In genomic region chr7:99447943-99448342, GRCh38 we compare ENCODE assay signal across 15 cellular contexts. TPM values are rescaled to one million over a fixed set of nuclear protein-coding genes. Genes with fewer than 3 reads are reported as not detected.
DNase-seq lines count a peak whose midpoint lies in the region; ATAC-seq and TF ChIP-seq lines count a peak whose summit lies in the region.
"Had no signal": no experiment of that assay in that cellular context is flagged by ENCODE, and none has a peak within 500 bp of the region (broad histone marks: within the 10 kb centered on the region; RNA-seq: fewer than 3 reads in every experiment).

No MANE protein-coding gene starts in this region.

- H3K27ac ChIP-seq in OCI-LY3 (ENCODE audit: low read length) (no peak overlapping the region), foreskin keratinocyte (no peak overlapping the region), esophagus squamous epithelium (no peak overlapping the region)
- H3K27ac ChIP-seq: coronary artery had no signal

- no peak overlapping the region for H3K4me2 ChIP-seq in OCI-LY3 (ENCODE audit: low read length)

- intact Hi-C loops in lower leg skin (cut with DNase I; ENCODE audit: low total_unique reads) (no loop called here), esophagus squamous epithelium (cut with DNase I) (no loop called here)

- WGBS in lower leg skin, 2 donors, result 93 to 96% methylated on average over 10 of the region's 10 CpGs
- 81 to 86% methylated on average over 8 to 10 of the region's 10 CpGs for WGBS in esophagus squamous epithelium, 2 donors

- no peaks in the 10 kb centered on the region for H3K27me3 ChIP-seq in BE2C
- no peaks in the 10 kb centered on the region for H3K27me3 ChIP-seq in OCI-LY3 (ENCODE audit: low read depth, low read length)
- no peaks in the 10 kb centered on the region for H3K27me3 ChIP-seq in foreskin keratinocyte
- no peaks in the 10 kb centered on the region for H3K27me3 ChIP-seq in esophagus squamous epithelium

- TF ChIP-seq CTCF in BE2C (IDR thresholded peaks at IDR 0.05; ENCODE audit: low read depth, low read length) (peak; percentile 35), GM12875 (IDR thresholded peaks at IDR 0.05; ENCODE audit: borderline replicate concordance, insufficient read depth, low read depth, low read length) (peak; percentile 45; the same call in 1 of the 2 replicates), OCI-LY3 (IDR thresholded peaks at IDR 0.05; ENCODE audit: low read depth, low read length) (peak; percentile 26), foreskin keratinocyte (conservative IDR thresholded peaks at IDR 0.05) (peak; percentile 20), lower leg skin (IDR thresholded peaks at IDR 0.05) (no peak), esophagus squamous epithelium (IDR thresholded peaks at IDR 0.05) (peak in 1 of 6 experiments; percentile 25)

- H2AFZ ChIP-seq in OCI-LY3 (ENCODE audit: low read depth, low read length), result no peak overlapping the region

- H3K9me3 ChIP-seq in BE2C (no peaks in the 10 kb centered on the region), OCI-LY3 (ENCODE audit: insufficient read depth, low read length) (no peaks in the 10 kb centered on the region), esophagus squamous epithelium (no peaks in the 10 kb centered on the region)

- no peak overlapping the region for H3K4me3 ChIP-seq in BE2C (ENCODE audit: low read depth, low read length)
- H3K4me3 ChIP-seq in GM12875 (ENCODE audit: low read depth, low read length), result no peak overlapping the region
- H3K4me3 ChIP-seq in OCI-LY3 (ENCODE audit: low read length), result no peak overlapping the region
- H3K4me3 ChIP-seq in lower leg skin (ENCODE audit: low read depth, poor library complexity, severe bottlenecking), result no peak overlapping the region
- no peak overlapping the region for H3K4me3 ChIP-seq in esophagus squamous epithelium
- H3K4me3 ChIP-seq: coronary artery had no signal

- DNase-seq in BE2C, result peak; percentile 33
- DNase-seq in foreskin keratinocyte, result no peak
- DNase-seq in lower leg skin (ENCODE audit: low spot score in 2 of 2), result no peak
- no peak for DNase-seq in esophagus squamous epithelium (lab: John Stamatoyannopoulos, UW)
- DNase-seq in NCI-H2081 treated with DMSO at 0.1 percent for 48 hours (lab: John Stamatoyannopoulos, UW), result no peak
- DNase-seq: activated naive CD8-positive, alpha-beta T cell treated with anti-CD3 and anti-CD28 coated beads, Interleukin-2, amount 10 ng/mL, durations not matched to agents 7 days and 5 days; NCI-H446 treated with DMSO at 0.1 percent for 48 hours; posterior cingulate gyrus; stimulated activated CD4-positive, alpha-beta T cell treated with anti-CD3 and anti-CD28 coated beads, Interleukin-4, amount 100 ng/mL, for 1 hour; stimulated activated naive CD8-positive, alpha-beta T cell treated with anti-CD3 and anti-CD28 coated beads, Interleukin-15, Interleukin-2, amounts not matched to agents 100 U/mL and 50 U/mL, for 24 hours; T-helper 1 cell had no signal

- ATAC-seq in foreskin keratinocyte (no peak), HG03095 (IDR thresholded peaks at IDR 0.05; ENCODE audit: unreplicated experiment) (no peak)
- ATAC-seq: stimulated activated naive CD8-positive, alpha-beta T cell treated with anti-CD3 and anti-CD28 coated beads, Interleukin-15, Interleukin-2, amounts not matched to agents 100 U/mL and 50 U/mL, for 24 hours had no signal

- H3K4me1 ChIP-seq in BE2C (no peaks in the 10 kb centered on the region), OCI-LY3 (ENCODE audit: low read length) (no peaks in the 10 kb centered on the region), foreskin keratinocyte (no peaks in the 10 kb centered on the region), esophagus squamous epithelium (peaks cover 0 to 16% (median 0%) of the 10 kb centered on the region in 3 donors)

- no peak overlapping the region for H3K9ac ChIP-seq in OCI-LY3 (ENCODE audit: low read length)

- no peak for TF ChIP-seq POLR2A in lower leg skin (IDR thresholded peaks at IDR 0.05)
- no peak for TF ChIP-seq POLR2A in esophagus squamous epithelium (IDR thresholded peaks at IDR 0.05)

- H4K20me1 ChIP-seq in OCI-LY3 (ENCODE audit: insufficient read depth, low read length), result no peaks in the 10 kb centered on the region

- peaks cover 80% of the 10 kb centered on the region for H3K36me3 ChIP-seq in BE2C
- H3K36me3 ChIP-seq in OCI-LY3 (replicated peaks; ENCODE audit: low read depth, low read length), result peaks cover 56% of the 10 kb centered on the region
- peaks cover 19 to 99% (median 53%) of the 10 kb centered on the region in 3 donors for H3K36me3 ChIP-seq in esophagus squamous epithelium

- peaks cover 3% of the 10 kb centered on the region; the same call in 1 of the 2 replicates for H3K79me2 ChIP-seq in OCI-LY3 (ENCODE audit: low read length)

RNA-seq across cellular contexts. Expression of gene CPSF4, which starts 9.2 kb away (rescaled TPM):
- polyA plus RNA-seq in BE2C (2012; ENCODE audit: insufficient read depth, insufficient read length, low read depth), result 133 TPM
- 37.1 and 38.1 TPM in 2 replicates for total RNA-seq in foreskin keratinocyte
- polyA plus RNA-seq in foreskin keratinocyte, result 39.7 and 41.8 TPM in 2 replicates
- total RNA-seq in lower leg skin, result 10 to 100 TPM; 23.7 to 41.6 (median 28.3) TPM
- total RNA-seq in esophagus squamous epithelium, result 10 to 100 TPM; 15.1 to 29.2 (median 19.4) TPM

RNA-seq across cellular contexts. Expression of gene PTCD1, which starts 9.3 kb away (rescaled TPM):
- 22.4 TPM for polyA plus RNA-seq in BE2C (2012; ENCODE audit: insufficient read depth, insufficient read length, low read depth)
- total RNA-seq in foreskin keratinocyte, result 5.1 and 5.3 TPM in 2 replicates
- 3.1 and 3.3 TPM in 2 replicates for polyA plus RNA-seq in foreskin keratinocyte
- total RNA-seq in lower leg skin, result 10 to 100 TPM in 1 of 4 donors, 1 to 10 TPM in 3; 8.5 to 14.2 (median 9.5) TPM
- 10 to 100 TPM in 1 of 4 donors, 1 to 10 TPM in 3; 5.7 to 12.7 (median 6.6) TPM for total RNA-seq in esophagus squamous epithelium

RNA-seq across cellular contexts. Expression of gene ATP5MF, which starts 18.0 kb away (rescaled TPM):
- polyA plus RNA-seq in BE2C (2012; ENCODE audit: insufficient read depth, insufficient read length, low read depth), result 733 TPM
- total RNA-seq in foreskin keratinocyte (574 and 629 TPM in 2 replicates), lower leg skin (100 to 1,000 TPM; 332 to 806 (median 519) TPM), esophagus squamous epithelium (1,000 to 10,000 TPM; 1,019 to 2,272 (median 1,287) TPM)
- 1,137 and 1,181 TPM in 2 replicates for polyA plus RNA-seq in foreskin keratinocyte

RNA-seq across cellular contexts. Expression of gene ZNF789, which starts 24.7 kb away (rescaled TPM):
- 5.5 TPM for polyA plus RNA-seq in BE2C (2012; ENCODE audit: insufficient read depth, insufficient read length, low read depth)
- total RNA-seq in foreskin keratinocyte, result 4.2 and 6.1 TPM in 2 replicates
- polyA plus RNA-seq in foreskin keratinocyte, result 2.4 and 2.8 TPM in 2 replicates
- total RNA-seq in lower leg skin, result 1 to 10 TPM; 1.9 to 5.3 (median 3.3) TPM
- total RNA-seq in esophagus squamous epithelium, result 1 to 10 TPM; 2.5 to 8.6 (median 5.3) TPM

RNA-seq across cellular contexts. Expression of gene BUD31, which starts 39.2 kb away (rescaled TPM):
- polyA plus RNA-seq in BE2C (2012; ENCODE audit: insufficient read depth, insufficient read length, low read depth), result 516 TPM
- total RNA-seq in foreskin keratinocyte, result 111 and 122 TPM in 2 replicates
- polyA plus RNA-seq in foreskin keratinocyte, result 140 and 156 TPM in 2 replicates
- total RNA-seq in lower leg skin, result 10 to 100 TPM; 48.2 to 71.0 (median 58.5) TPM
- total RNA-seq in esophagus squamous epithelium, result 10 to 100 TPM; 46.9 to 59.1 (median 55.9) TPM

Comparison
In these comparisons a context has a peak if more than half of its experiments do, and no peak if none do; other contexts are left out.
1. CTCF ChIP-seq: peak in BE2C (single experiment), GM12875 (single experiment), OCI-LY3 (single experiment) and foreskin keratinocyte (single experiment); none in lower leg skin (0 of 3).